ENCODE assay signal across 11 cellular contexts in the genomic region with DNA sequence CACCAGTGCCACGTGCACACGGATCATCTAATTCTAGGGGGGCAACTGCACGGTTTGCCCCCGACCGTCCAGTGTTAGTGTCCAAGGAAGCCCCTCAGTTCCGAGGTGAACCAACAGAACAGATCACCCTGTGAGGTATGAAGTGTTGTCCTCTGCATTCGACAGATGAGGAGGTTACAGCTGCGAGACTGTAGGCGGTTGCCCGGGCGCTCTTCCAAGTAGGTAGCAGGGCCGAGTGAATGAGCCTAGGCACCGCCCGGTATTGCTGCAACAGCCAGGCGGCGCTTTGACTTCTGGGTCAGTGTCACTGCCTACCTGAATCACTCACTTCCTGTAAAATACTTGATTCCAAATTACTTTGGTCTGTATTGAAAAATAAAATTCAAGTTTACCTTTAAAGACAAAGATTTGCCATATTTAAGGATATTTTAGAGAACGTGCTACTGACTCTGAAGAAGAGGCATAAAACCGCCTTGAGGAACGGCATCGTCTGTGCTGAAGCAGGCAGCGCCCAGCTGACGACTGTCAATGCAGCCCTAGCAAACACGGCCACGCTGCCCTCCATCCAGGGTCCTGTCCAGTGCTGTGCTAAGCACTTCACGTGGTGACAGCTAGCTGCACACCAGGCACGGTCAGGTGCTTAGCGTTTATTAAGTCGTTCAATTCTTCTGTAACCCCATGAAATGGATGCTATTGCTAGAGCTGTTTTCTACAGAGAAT. TPM values are rescaled to one million over a fixed set of nuclear protein-coding genes. Genes with fewer than 3 reads are reported as not detected.
DNase-seq lines count a peak whose midpoint lies in the region; ATAC-seq, FAIRE-seq and TF ChIP-seq lines count a peak whose summit lies in the region.
"Had no signal": no experiment of that assay in that cellular context is flagged by ENCODE, and none has a peak within 500 bp of the region (broad histone marks: within the 10 kb centered on the region; RNA-seq: fewer than 3 reads in every experiment).

No MANE protein-coding gene starts in this region.

- H3K4me3 ChIP-seq in HEK293 (ENCODE audit: low read depth, low read length) (no peak overlapping the region), PC-9 (0 out of 2 replicates have a peak overlapping the region, but pooled peaks have one; percentile 13), small intestine (ENCODE audit: low read depth in 1 of 2, low read length in 2 of 2) (no peak overlapping the region), BE2C (ENCODE audit: low read depth, low read length) (no peak overlapping the region)
- H3K4me3 ChIP-seq: dorsolateral prefrontal cortex had no signal

- H3K36me3 ChIP-seq in HEK293 (ENCODE audit: control insufficient read depth in 2 of 2, insufficient read depth in 1 of 2, low read length in 2 of 2) (no peaks in the 10 kb centered on the region), PC-9 (ENCODE audit: low read depth) (no peaks in the 10 kb centered on the region), small intestine (ENCODE audit: control insufficient read depth in 2 of 2, insufficient read depth in 2 of 2, low read length in 2 of 2) (no peaks in the 10 kb centered on the region), BE2C (no peaks in the 10 kb centered on the region)
- H3K36me3 ChIP-seq: neutrophil had no signal

- no peaks in the 10 kb centered on the region for H3K9me3 ChIP-seq in HEK293 (ENCODE audit: control insufficient read depth, insufficient read depth, low read depth, low read length)
- H3K9me3 ChIP-seq in PC-9 (ENCODE audit: insufficient read depth, low read depth): no peaks in the 10 kb centered on the region
- H3K9me3 ChIP-seq in small intestine (ENCODE audit: control insufficient read depth, low read depth): no peaks in the 10 kb centered on the region
- no peaks in the 10 kb centered on the region for H3K9me3 ChIP-seq in BE2C
- H3K9me3 ChIP-seq: neutrophil had no signal

- H3K27ac ChIP-seq in HEK293 (ENCODE audit: extremely low read depth, low read depth, low read length) (no peak overlapping the region), PC-9 (peak overlapping the region; percentile 47; the same call in 1 of the 2 replicates), caudate nucleus (ENCODE audit: low read depth, low read length) (peak overlapping the region; percentile 36), small intestine (ENCODE audit: low read depth in 1 of 2, low read length in 1 of 2) (no peak overlapping the region)
- H3K27ac ChIP-seq: neutrophil had no signal

- H3K27me3 ChIP-seq in PC-9 (ENCODE audit: insufficient read depth, low read depth) (no peaks in the 10 kb centered on the region), small intestine (ENCODE audit: control insufficient read depth in 2 of 2, insufficient read depth in 2 of 2, low read length in 2 of 2) (no peaks in the 10 kb centered on the region), BE2C (no peaks in the 10 kb centered on the region)
- H3K27me3 ChIP-seq: dorsolateral prefrontal cortex had no signal

- intact Hi-C loops in PC-9 (cut with micrococcal nuclease; ENCODE audit: unreplicated experiment): loop anchor here (5.0 kb wide), 1 partner anchor 61 kb away; no protein-coding TSS in a partner anchor

- H3K4me1 ChIP-seq in HEK293 (ENCODE audit: control insufficient read depth, insufficient read depth, low read length): no peaks in the 10 kb centered on the region
- peaks cover 26% of the 10 kb centered on the region for H3K4me1 ChIP-seq in PC-9 (replicated peaks; ENCODE audit: insufficient read depth)
- no peaks in the 10 kb centered on the region for H3K4me1 ChIP-seq in small intestine (ENCODE audit: control insufficient read depth in 2 of 2, insufficient read depth in 1 of 2, low read depth in 1 of 2, low read length in 1 of 2)
- no peaks in the 10 kb centered on the region for H3K4me1 ChIP-seq in BE2C

- ATAC-seq in GM19035 (IDR thresholded peaks at IDR 0.05; ENCODE audit: unreplicated experiment): no peak

- H2AFZ ChIP-seq in PC-9: peak overlapping the region; percentile 17; the same call in 1 of the 2 replicates

- CTCF ChIA-PET in HEK293 (lab: Yijun Ruan, JAX) (no interaction called here), PC-9 (lab: Charles Lee) (no interaction called here)

- no peaks in the 10 kb centered on the region for H3K79me2 ChIP-seq in PC-9 (ENCODE audit: low read depth)

- H4K20me1 ChIP-seq in PC-9 (ENCODE audit: insufficient read depth): no peaks in the 10 kb centered on the region

- no peak for TF ChIP-seq CTCF in HEK293 (tag by site-specific recombination; IDR thresholded peaks at IDR 0.05)
- peak; percentile 48; the same call in 1 of the 2 replicates for TF ChIP-seq CTCF in PC-9 (conservative IDR thresholded peaks at IDR 0.05)
- no peak for TF ChIP-seq CTCF in BE2C (IDR thresholded peaks at IDR 0.05; ENCODE audit: low read depth, low read length)

- H3K9me2 ChIP-seq in PC-9 (ENCODE audit: insufficient read depth): no peaks in the 10 kb centered on the region

- peak; percentile 78 to 88 for DNase-seq in PC-9
- no peak for DNase-seq in caudate nucleus (lab: John Stamatoyannopoulos, UW)
- DNase-seq in small intestine: peak; percentile 88
- no peak for DNase-seq in iPS-NIHi7 (ENCODE audit: extremely low spot score)
- DNase-seq in BE2C: no peak
- no peak for DNase-seq in NCI-H1436 treated with DMSO at 0.1 percent for 48 hours (lab: John Stamatoyannopoulos, UW)

- H3K4me2 ChIP-seq in PC-9: peak overlapping the region; percentile 66

- POLR2A ChIA-PET in HEK293 (lab: Yijun Ruan, JAX): no interaction called here
- POLR2A ChIA-PET in PC-9 (lab: Charles Lee; ENCODE audit: unreplicated experiment): interaction anchor here (0.6 kb wide), 1 partner anchor 12 kb away, joined by 13 read pairs; no protein-coding TSS in a partner anchor

- FAIRE-seq in small intestine (lab: Jason Lieb, UNC): no peak

- peaks cover 13% of the 10 kb centered on the region for H3F3A ChIP-seq in PC-9 (ENCODE audit: insufficient read depth, low read depth)

- WGBS in small intestine, 3 donors: 48 to 72% (median 58%) methylated on average over 28 of the region's 28 CpGs

- BruUV-seq in PC-9 (replicated peaks; lab: Mats Ljungman, UMichigan): no TSS peak

TF ChIP-seq in HEK293, 187 proteins besides CTCF, POLR2A, EP300 and RAD21 (continues in another document):
- TF ChIP-seq ZNF433 (tag by site-specific recombination; IDR thresholded peaks at IDR 0.05; ENCODE audit: low read depth) (no peak), ZBTB8A (tag by site-specific recombination; IDR thresholded peaks at IDR 0.05) (no peak), ZFHX2 (tag by site-specific recombination; conservative IDR thresholded peaks at IDR 0.05) (peak; percentile 51), MYNN (tag by site-specific recombination; IDR thresholded peaks at IDR 0.05; ENCODE audit: borderline replicate concordance) (no peak), ZNF843 (tag by site-specific recombination; IDR thresholded peaks at IDR 0.05) (no peak), ZNF133 (tag by site-specific recombination; IDR thresholded peaks at IDR 0.05) (no peak), ZNF544 (tag by site-specific recombination; IDR thresholded peaks at IDR 0.05) (no peak), ZNF341 (tag by site-specific recombination; IDR thresholded peaks at IDR 0.05; ENCODE audit: low read depth) (peak; percentile 60)
- TF ChIP-seq, protein P1, sequence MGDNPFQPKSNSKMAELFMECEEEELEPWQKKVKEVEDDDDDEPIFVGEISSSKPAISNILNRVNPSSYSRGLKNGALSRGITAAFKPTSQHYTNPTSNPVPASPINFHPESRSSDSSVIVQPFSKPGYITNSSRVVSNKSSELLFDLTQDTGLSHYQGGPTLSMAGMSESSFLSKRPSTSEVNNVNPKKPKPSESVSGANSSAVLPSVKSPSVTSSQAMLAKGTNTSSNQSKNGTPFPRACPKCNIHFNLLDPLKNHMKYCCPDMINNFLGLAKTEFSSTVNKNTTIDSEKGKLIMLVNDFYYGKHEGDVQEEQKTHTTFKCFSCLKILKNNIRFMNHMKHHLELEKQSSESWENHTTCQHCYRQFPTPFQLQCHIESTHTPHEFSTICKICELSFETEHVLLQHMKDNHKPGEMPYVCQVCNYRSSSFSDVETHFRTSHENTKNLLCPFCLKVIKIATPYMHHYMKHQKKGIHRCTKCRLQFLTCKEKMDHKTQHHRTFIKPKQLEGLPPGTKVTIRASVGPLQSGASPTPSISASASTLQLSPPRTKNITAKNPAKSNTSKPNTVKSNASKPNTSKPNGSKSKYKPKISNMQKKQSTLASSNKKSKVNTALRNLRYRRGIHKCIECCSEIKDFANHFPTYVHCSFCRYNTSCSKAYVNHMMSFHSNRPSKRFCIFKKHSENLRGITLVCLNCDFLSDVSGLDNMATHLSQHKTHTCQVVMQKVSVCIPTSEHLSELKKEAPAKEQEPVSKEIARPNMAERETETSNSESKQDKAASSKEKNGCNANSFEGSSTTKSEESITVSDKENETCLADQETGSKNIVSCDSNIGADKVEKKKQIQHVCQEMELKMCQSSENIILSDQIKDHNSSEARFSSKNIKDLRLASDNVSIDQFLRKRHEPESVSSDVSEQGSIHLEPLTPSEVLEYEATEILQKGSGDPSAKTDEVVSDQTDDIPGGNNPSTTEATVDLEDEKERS (tag by site-specific recombination; IDR thresholded peaks at IDR 0.05): no peak
- TF ChIP-seq, protein P2, sequence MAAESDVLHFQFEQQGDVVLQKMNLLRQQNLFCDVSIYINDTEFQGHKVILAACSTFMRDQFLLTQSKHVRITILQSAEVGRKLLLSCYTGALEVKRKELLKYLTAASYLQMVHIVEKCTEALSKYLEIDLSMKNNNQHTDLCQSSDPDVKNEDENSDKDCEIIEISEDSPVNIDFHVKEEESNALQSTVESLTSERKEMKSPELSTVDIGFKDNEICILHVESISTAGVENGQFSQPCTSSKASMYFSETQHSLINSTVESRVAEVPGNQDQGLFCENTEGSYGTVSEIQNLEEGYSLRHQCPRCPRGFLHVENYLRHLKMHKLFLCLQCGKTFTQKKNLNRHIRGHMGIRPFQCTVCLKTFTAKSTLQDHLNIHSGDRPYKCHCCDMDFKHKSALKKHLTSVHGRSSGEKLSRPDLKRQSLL (tag by site-specific recombination; IDR thresholded peaks at IDR 0.05): no peak
- TF ChIP-seq, protein P3, sequence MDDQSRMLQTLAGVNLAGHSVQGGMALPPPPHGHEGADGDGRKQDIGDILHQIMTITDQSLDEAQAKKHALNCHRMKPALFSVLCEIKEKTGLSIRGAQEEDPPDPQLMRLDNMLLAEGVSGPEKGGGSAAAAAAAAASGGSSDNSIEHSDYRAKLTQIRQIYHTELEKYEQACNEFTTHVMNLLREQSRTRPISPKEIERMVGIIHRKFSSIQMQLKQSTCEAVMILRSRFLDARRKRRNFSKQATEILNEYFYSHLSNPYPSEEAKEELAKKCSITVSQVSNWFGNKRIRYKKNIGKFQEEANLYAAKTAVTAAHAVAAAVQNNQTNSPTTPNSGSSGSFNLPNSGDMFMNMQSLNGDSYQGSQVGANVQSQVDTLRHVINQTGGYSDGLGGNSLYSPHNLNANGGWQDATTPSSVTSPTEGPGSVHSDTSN (CRISPR knock-in tag; IDR thresholded peaks at IDR 0.05): no peak

RNA-seq across cellular contexts. Expression of a gene that starts 19.3 kb away (rescaled TPM):
- 9.7 and 10.0 TPM in 2 replicates for total RNA-seq in PC-9 (2021)
- 1 to 10 TPM; 2.0 to 7.2 (median 6.5) TPM for polyA plus RNA-seq in small intestine
- polyA plus RNA-seq in BE2C (2012; ENCODE audit: insufficient read depth, insufficient read length, low read depth): 5.1 TPM

RNA-seq across cellular contexts. Expression of a gene that starts 27.3 kb away (rescaled TPM):
- not detected in 2 replicates for total RNA-seq in PC-9 (2021)
- polyA plus RNA-seq in small intestine: not detected
- not detected for polyA plus RNA-seq in BE2C (2012; ENCODE audit: insufficient read depth, insufficient read length, low read depth)
- total RNA-seq: OCI-LY7 had no signal

Comparison
In these comparisons a context has a peak if more than half of its experiments do, and no peak if none do; other contexts are left out.
1. H3K27ac ChIP-seq: peak in PC-9 (single experiment) and caudate nucleus (single experiment); none in HEK293 (single experiment) and small intestine (0 of 2).
2. DNase-seq: peak in PC-9 (2 of 2) and small intestine (single experiment); none in caudate nucleus (0 of 61), iPS-NIHi7 (single experiment), BE2C (single experiment) and NCI-H1436 treated with DMSO at 0.1 percent for 48 hours (single experiment).